ENCODE assay signal across 8 cellular contexts in the genomic region with DNA sequence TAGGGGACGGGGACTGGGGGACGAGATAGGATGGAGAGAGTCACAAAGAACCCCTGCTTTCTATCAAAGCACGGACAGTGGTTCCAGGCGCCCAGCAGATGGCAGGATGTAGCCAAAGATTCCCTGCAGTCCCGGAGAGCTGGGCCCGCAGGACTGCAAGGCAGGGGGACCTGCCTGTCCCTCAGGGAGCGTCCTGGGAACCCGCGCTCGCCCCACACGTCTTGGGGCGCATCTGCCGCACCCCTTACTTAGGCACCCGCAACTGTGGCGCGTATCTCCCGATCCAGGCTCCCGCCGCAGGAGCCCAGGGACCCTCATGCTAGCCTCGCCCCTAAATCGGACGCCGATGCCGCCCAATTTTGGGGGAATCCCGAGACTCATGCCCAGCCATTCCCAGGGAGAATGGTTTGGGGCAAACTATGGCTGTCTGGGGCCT. TPM values are rescaled to one million over a fixed set of nuclear protein-coding genes. Genes with fewer than 3 reads are reported as not detected.
DNase-seq lines count a peak whose midpoint lies in the region; TF ChIP-seq lines count a peak whose summit lies in the region.

No MANE protein-coding gene starts in this region.

- H3K9me3 ChIP-seq in esophagus muscularis mucosa (peaks cover 0 to 3% (median 0%) of the 10 kb centered on the region in 4 donors), testis (no peaks in the 10 kb centered on the region)

- H3K27me3 ChIP-seq in esophagus muscularis mucosa (peaks cover 0 to 5% (median 0%) of the 10 kb centered on the region in 4 donors), testis (no peaks in the 10 kb centered on the region)

- 0% methylated on average over 5 of the region's 25 CpGs for WGBS in esophagus muscularis mucosa
- 1 to 3% methylated on average over 8 to 25 of the region's 25 CpGs for WGBS in testis, 2 donors

- H3K36me3 ChIP-seq in esophagus muscularis mucosa (no peaks in the 10 kb centered on the region), testis (ENCODE audit: low read depth, missing control alignments) (no peaks in the 10 kb centered on the region)

- TF ChIP-seq POLR2A in esophagus muscularis mucosa (IDR thresholded peaks at IDR 0.05; ENCODE audit: low read depth) (no peak), testis (IDR thresholded peaks at IDR 0.05) (no peak)

- no peak for TF ChIP-seq EP300 in esophagus muscularis mucosa (IDR thresholded peaks at IDR 0.05)

- DNase-seq in AG08395 (ENCODE audit: low spot score) (peak; percentile 91), GM12864 (ENCODE audit: low read depth) (no peak), NAMALWA (ENCODE audit: low spot score) (peak; percentile 17), UCSD-AML1 (lab: John Stamatoyannopoulos, UW; ENCODE audit: unreplicated experiment) (peak; percentile 67), esophagus muscularis mucosa (ENCODE audit: extremely low spot score) (peak; percentile 93), middle frontal gyrus (ENCODE audit: extremely low spot score, low spot score) (peak; percentile 71), testis (peak; percentile 75), NCI-H1105 treated with DMSO at 0.1 percent for 48 hours (lab: John Stamatoyannopoulos, UW) (no peak)

- TF ChIP-seq CTCF in GM12864 (IDR thresholded peaks at IDR 0.05; ENCODE audit: low read depth, low read length, missing control alignments) (peak; percentile 67), esophagus muscularis mucosa (IDR thresholded peaks at IDR 0.05) (peak; percentile 63 to 79 (median 69)), testis (IDR thresholded peaks at IDR 0.05) (peak in 2 of 3 experiments; percentile 33 to 44)

- peak overlapping the region in 3 of 4 donors; percentile 14 to 56 (median 23) for H3K27ac ChIP-seq in esophagus muscularis mucosa (replicated peaks in 1 of 4)
- peak overlapping the region in 1 of 2 donors; percentile 24 for H3K27ac ChIP-seq in testis

- H3K4me3 ChIP-seq in GM12864 (ENCODE audit: low read depth, low read length) (peak overlapping the region; percentile 47; the same call in 1 of the 2 replicates), esophagus muscularis mucosa (peak overlapping the region; percentile 62 to 67 (median 65)), testis (peak overlapping the region; percentile 51 to 70)

- intact Hi-C loops in esophagus muscularis mucosa (cut with DNase I) = loop anchor here (5.0 to 10.0 kb wide), 2 partner anchors 92 to 404 kb away; no protein-coding TSS in a partner anchor
- intact Hi-C loops in testis (cut with DNase I; ENCODE audit: low total_unique reads) = no loop called here

- peaks cover 14 to 26% (median 20%) of the 10 kb centered on the region in 4 donors for H3K4me1 ChIP-seq in esophagus muscularis mucosa
- peaks cover 6% of the 10 kb centered on the region for H3K4me1 ChIP-seq in testis

RNA-seq across cellular contexts. Expression of gene STK32B, which starts 0.7 kb away (rescaled TPM):
- 1 to 10 TPM; 1.7 to 3.8 (median 2.7) TPM for total RNA-seq in esophagus muscularis mucosa
- total RNA-seq in testis = 10 to 100 TPM; 17.5 to 22.6 TPM
- 29.7 TPM for polyA plus RNA-seq in testis (ENCODE audit: insufficient read depth, low read depth, low replicate concordance)

RNA-seq across cellular contexts. Expression of gene CYTL1, which starts 31.3 kb away (rescaled TPM):
- 1 to 10 TPM; 1.2 to 2.3 (median 2.0) TPM for total RNA-seq in esophagus muscularis mucosa
- under 1 TPM in 1 of 2 donors, not detected in 1; 0.39 TPM for total RNA-seq in testis
- 3.1 TPM for polyA plus RNA-seq in testis (ENCODE audit: insufficient read depth, low read depth, low replicate concordance)

Comparison
In these comparisons a context has a peak if more than half of its experiments do, and no peak if none do; other contexts are left out.
1. DNase-seq: peak in AG08395 (single experiment), NAMALWA (single experiment), UCSD-AML1 (single experiment), esophagus muscularis mucosa (single experiment), middle frontal gyrus (single experiment) and testis (single experiment); none in GM12864 (single experiment) and NCI-H1105 treated with DMSO at 0.1 percent for 48 hours (single experiment).
2. Peak in every context shown above with its lines, with median percentiles within 50 percentile points of each other: H3K4me3 ChIP-seq and CTCF ChIP-seq.